In genomic region chrX:122625821-122626220, GRCh38 we compare ENCODE assay signal across 15 cellular contexts.
A peak's percentile ranks its signal among the peaks of the same experiment; 100 is the strongest.
DNase-seq lines count a peak whose midpoint lies in the region; ATAC-seq and TF ChIP-seq lines count a peak whose summit lies in the region.
"Had no signal": no experiment of that assay in that cellular context is flagged by ENCODE, and none has a peak within 500 bp of the region (broad histone marks: within the 10 kb centered on the region; RNA-seq: fewer than 3 reads in every experiment).

No MANE protein-coding gene starts in this region.

- H3K4me3 ChIP-seq in AG09309 (ENCODE audit: control insufficient read depth, low read depth, low read length), result no peak overlapping the region
- no peak overlapping the region for H3K4me3 ChIP-seq in left ventricle myocardium inferior
- H3K4me3 ChIP-seq: gastrocnemius medialis, ovary, stomach had no signal

- H3K4me1 ChIP-seq in foreskin keratinocyte, result no peaks in the 10 kb centered on the region
- no peaks in the 10 kb centered on the region for H3K4me1 ChIP-seq in left ventricle myocardium inferior
- H3K4me1 ChIP-seq: gastrocnemius medialis, stomach had no signal

- H3K9me3 ChIP-seq in left ventricle myocardium inferior (replicated peaks), result no peaks in the 10 kb centered on the region
- H3K9me3 ChIP-seq: gastrocnemius medialis, ovary had no signal

- H3K36me3 ChIP-seq in left ventricle myocardium inferior, result no peaks in the 10 kb centered on the region
- H3K36me3 ChIP-seq: gastrocnemius medialis, ovary, stomach had no signal

- H3K27me3 ChIP-seq in foreskin keratinocyte (no peaks in the 10 kb centered on the region), left ventricle myocardium inferior (ENCODE audit: low read depth) (no peaks in the 10 kb centered on the region)
- H3K27me3 ChIP-seq: gastrocnemius medialis, ovary, stomach had no signal

- no peak for TF ChIP-seq CTCF in AG09309 (IDR thresholded peaks at IDR 0.05; ENCODE audit: control insufficient read depth, insufficient read depth, low read depth, low read length, missing control alignments)
- no peak for TF ChIP-seq CTCF in foreskin keratinocyte (conservative IDR thresholded peaks at IDR 0.05)
- no peak for TF ChIP-seq CTCF in left ventricle myocardium inferior (IDR thresholded peaks at IDR 0.05; ENCODE audit: borderline replicate concordance)

- DNase-seq in AG09309 (ENCODE audit: low read depth) (peak; percentile 46), amniotic epithelial cell (ENCODE audit: low read depth) (peak; percentile 0), foreskin keratinocyte (peak; percentile 33 to 63), islet precursor cell (no peak), left ventricle myocardium inferior (no peak)
- DNase-seq in activated T-cell treated with anti-CD3 and anti-CD28 coated beads, Interleukin-2, amount 50 U/mL, for 48 hours, result no peak
- DNase-seq: activated CD4-positive, alpha-beta T cell treated with anti-CD3 and anti-CD28 coated beads, Interleukin-2, amount 50 U/mL, for 1 hour; DMS 273 treated with DMSO at 0.1 percent for 48 hours; gastrocnemius medialis; mesendoderm; ovary; Right ventricle myocardium superior; stomach had no signal

- H3K27ac ChIP-seq in foreskin keratinocyte (no peak overlapping the region), left ventricle myocardium inferior (replicated peaks) (no peak overlapping the region)
- H3K27ac ChIP-seq: gastrocnemius medialis, ovary, stomach had no signal

- ATAC-seq in GM21717 (IDR thresholded peaks at IDR 0.05; ENCODE audit: unreplicated experiment), result peak; percentile 66
- no peak for ATAC-seq in foreskin keratinocyte
- ATAC-seq in HG03571 (IDR thresholded peaks at IDR 0.05; ENCODE audit: unreplicated experiment), result no peak
- ATAC-seq: gastrocnemius medialis had no signal

- intact Hi-C loops in left ventricle myocardium inferior (cut with micrococcal nuclease), result no loop called here

Comparison
In these comparisons a context has a peak if more than half of its experiments do, and no peak if none do; other contexts are left out.
1. DNase-seq: peak in AG09309 (single experiment), amniotic epithelial cell (single experiment) and foreskin keratinocyte (2 of 2); none in islet precursor cell (single experiment), activated T-cell treated with anti-CD3 and anti-CD28 coated beads, Interleukin-2, amount 50 U/mL, for 48 hours (0 of 2) and left ventricle myocardium inferior (single experiment).